In the genomic region with DNA sequence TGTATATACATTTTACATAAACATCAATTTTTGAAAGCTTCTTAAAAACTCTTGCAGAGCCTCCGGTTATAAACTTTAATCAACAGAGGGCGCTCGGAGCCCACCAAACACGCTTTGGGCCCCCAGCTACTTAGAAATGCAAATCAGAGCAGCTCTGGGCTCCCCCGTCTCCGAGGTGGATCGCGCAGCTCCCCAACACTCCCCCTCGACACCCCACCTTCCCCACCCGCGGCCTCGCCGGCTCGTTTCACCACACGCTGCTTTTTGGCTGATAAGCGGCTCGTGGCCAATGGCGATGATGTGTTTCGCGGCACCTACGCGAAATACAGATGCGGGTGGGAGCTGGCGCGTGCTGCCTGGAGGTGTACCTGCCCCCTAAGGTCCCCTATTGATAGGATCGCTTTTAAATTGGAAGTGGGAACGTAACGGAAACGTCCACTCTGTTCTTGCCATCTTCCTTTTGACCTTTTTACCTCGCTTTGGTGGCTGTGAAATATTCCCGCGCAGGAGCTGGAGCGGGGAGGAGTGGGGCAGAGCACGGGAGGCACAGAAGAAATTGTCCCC, we compare ENCODE assay signal across 8 cellular contexts. TPM values are rescaled to one million over a fixed set of nuclear protein-coding genes. Genes with fewer than 3 reads are reported as not detected.
A peak's percentile ranks its signal among the peaks of the same experiment; 100 is the strongest.
DNase-seq lines count a peak whose midpoint lies in the region; ATAC-seq and TF ChIP-seq lines count a peak whose summit lies in the region.

No MANE protein-coding gene starts in this region.

- peaks cover 2% of the 10 kb centered on the region for H3K36me3 Mint-ChIP-seq in chondrocyte (ENCODE audit: low read depth)

- H3K27ac ChIP-seq in BLaER1: no peak overlapping the region

- no peaks in the 10 kb centered on the region for H3K27me3 Mint-ChIP-seq in chondrocyte (ENCODE audit: low read depth)

- DNase-seq in H7 (peak; percentile 90), NCI-H226 (peak; percentile 62), chondrocyte (ENCODE audit: low spot score) (no peak), kidney tubule cell (ENCODE audit: low spot score) (peak; percentile 78)
- peak; percentile 44 for DNase-seq in activated CD4-positive, alpha-beta T cell treated with anti-CD3 and anti-CD28 coated beads for 1 hour
- peak; percentile 17 to 40 for DNase-seq in stimulated activated CD4-positive, alpha-beta T cell treated with anti-CD3 and anti-CD28 coated beads, Interleukin-15, amount 100 ng/mL, for 1 hour (ENCODE audit: low read depth in 1 of 2, low spot score in 1 of 2)

- H3K4me3 Mint-ChIP-seq in chondrocyte (ENCODE audit: unreplicated experiment): peak overlapping the region; percentile 85

- H3K4me3 ChIP-seq in BLaER1 (peak overlapping the region; percentile 73), H7 (ENCODE audit: insufficient read depth, low read depth, low read length) (peak overlapping the region; percentile 85)

- peaks cover 27% of the 10 kb centered on the region for H4K20me1 ChIP-seq in BLaER1

- ATAC-seq in HG03378 (IDR thresholded peaks at IDR 0.05; ENCODE audit: unreplicated experiment): no peak

- H3K9me3 Mint-ChIP-seq in chondrocyte (ENCODE audit: low read depth): no peaks in the 10 kb centered on the region

- H3K27me3 ChIP-seq in BLaER1 (peaks cover 47% of the 10 kb centered on the region), H7 (ENCODE audit: control insufficient read depth, insufficient read depth, low read length) (peaks cover 46% of the 10 kb centered on the region)

- no peak overlapping the region for H3K9ac ChIP-seq in BLaER1

- peak overlapping the region; percentile 66 for H3K27ac Mint-ChIP-seq in chondrocyte (ENCODE audit: unreplicated experiment)

- no peaks in the 10 kb centered on the region for H3K9me3 ChIP-seq in BLaER1

- H3K36me3 ChIP-seq in BLaER1 (no peaks in the 10 kb centered on the region), H7 (replicated peaks; ENCODE audit: control insufficient read depth, insufficient read depth, low read length) (no peaks in the 10 kb centered on the region)

- peak overlapping the region; percentile 98 for H3K4me2 ChIP-seq in BLaER1

- peaks cover 30% of the 10 kb centered on the region for H3K4me1 Mint-ChIP-seq in chondrocyte (ENCODE audit: low read depth)

- TF ChIP-seq CTCF in chondrocyte (IDR thresholded peaks at IDR 0.05): peak; percentile 97

- peaks cover 37% of the 10 kb centered on the region for H3K4me1 ChIP-seq in BLaER1

RNA-seq across cellular contexts. Expression of a gene that starts 1.6 kb away (rescaled TPM):
- total RNA-seq in H7 (2014; rRNA removed; shearing (Covaris generic)): 0.89 and 1.7 TPM in 2 replicates
- total RNA-seq in chondrocyte: 32.7 to 47.0 TPM (median 46.0 TPM) in 3 replicates

Comparison
In these comparisons a context has a peak if more than half of its experiments do, and no peak if none do; other contexts are left out.
1. RNA of a gene that starts 1.6 kb away (total RNA-seq): 32.7 to 47.0 TPM in chondrocyte; 0.89 to 1.7 TPM in H7; every median in the first group is over 10 times any median in the second.